Comparison of ENCODE assay signal across 20 cellular contexts in the genomic region with DNA sequence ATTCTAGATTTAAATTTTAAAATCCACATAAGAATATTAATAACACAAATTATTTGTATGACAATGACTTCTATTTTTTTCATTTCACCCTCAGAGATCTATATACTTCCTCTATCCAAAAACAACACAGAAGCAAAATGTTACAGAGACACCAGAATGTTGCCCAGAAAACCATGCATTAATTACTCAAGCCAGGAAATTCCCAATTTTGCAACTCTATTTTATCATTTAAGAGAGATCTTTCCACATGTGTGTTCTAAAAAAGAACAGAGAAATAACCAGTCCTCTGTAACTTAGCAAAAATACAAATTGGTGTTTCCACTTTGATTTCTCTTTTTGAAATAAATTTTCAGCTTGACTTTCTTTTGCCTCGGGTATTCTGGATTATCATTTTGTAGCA.
"Had no signal": no experiment of that assay in that cellular context is flagged by ENCODE, and none has a peak within 500 bp of the region (broad histone marks: within the 10 kb centered on the region; RNA-seq: fewer than 3 reads in every experiment).

No MANE protein-coding gene starts in this region.

- H3K27me3 ChIP-seq: ascending aorta, gastroesophageal sphincter, sigmoid colon, upper lobe of left lung had no signal

- H3K4me3 ChIP-seq: ascending aorta, gastroesophageal sphincter, sigmoid colon, upper lobe of left lung had no signal

- ATAC-seq: activated CD8-positive, alpha-beta T cell treated with anti-CD3 and anti-CD28 coated beads, Interleukin-2, amount 10 ng/mL, durations not matched to agents 7 days and 5 days; activated naive CD8-positive, alpha-beta T cell treated with anti-CD3 and anti-CD28 coated beads, Interleukin-2, amount 50 U/mL, for 24 hours; gastroesophageal sphincter; naive thymus-derived CD4-positive, alpha-beta T cell had no signal

- H3K4me1 ChIP-seq: ascending aorta, sigmoid colon had no signal

- H3K36me3 ChIP-seq: ascending aorta, gastroesophageal sphincter, sigmoid colon, upper lobe of left lung, WERI-Rb-1 had no signal

- H3K9me3 ChIP-seq: ascending aorta, gastroesophageal sphincter, sigmoid colon, upper lobe of left lung had no signal

- DNase-seq: activated CD4-positive, alpha-beta T cell treated with anti-CD3 and anti-CD28 coated beads for 1 hour; activated CD4-positive, alpha-beta T cell treated with anti-CD3 and anti-CD28 coated beads, Interleukin-2, amount 50 U/mL, for 1 hour; activated CD8-positive, alpha-beta T cell treated with anti-CD3 and anti-CD28 coated beads, Interleukin-2, amount 10 ng/mL, durations not matched to agents 7 days and 5 days; activated gamma-delta T cell; activated naive CD4-positive, alpha-beta T cell treated with anti-CD3 and anti-CD28 coated beads, Interleukin-2, amount 50 U/mL, for 16 hours; activated naive CD8-positive, alpha-beta T cell treated with anti-CD3 and anti-CD28 coated beads, Interleukin-2, amount 50 U/mL, for 24 hours; effector CD4-positive, alpha-beta T cell; head of caudate nucleus; islet precursor cell; left colon; naive thymus-derived CD4-positive, alpha-beta T cell; posterior cingulate gyrus; sigmoid colon; stimulated activated CD4-positive, alpha-beta T cell treated with anti-CD3 and anti-CD28 coated beads, Interleukin-4, amount 100 ng/mL, for 1 hour; stimulated activated naive CD4-positive, alpha-beta T cell; T-helper 1 cell; upper lobe of left lung; WERI-Rb-1 had no signal

- H3K27ac ChIP-seq: sigmoid colon, WERI-Rb-1 had no signal
